In genomic region chr17:8176197-8176940, GRCh38 we compare ENCODE assay signal across 1 cellular context.
TF ChIP-seq lines count a peak whose summit lies in the region.

Gene TMEM107, minus strand, starts transcription at chr17:8176380. Its CDS starts 94 bp downstream, at chr17:8176286.

TF ChIP-seq in HepG2, 621 proteins besides CTCF, POLR2A, EP300 and RAD21 (continued from another document and continues in another):
- TF ChIP-seq, protein P1, sequence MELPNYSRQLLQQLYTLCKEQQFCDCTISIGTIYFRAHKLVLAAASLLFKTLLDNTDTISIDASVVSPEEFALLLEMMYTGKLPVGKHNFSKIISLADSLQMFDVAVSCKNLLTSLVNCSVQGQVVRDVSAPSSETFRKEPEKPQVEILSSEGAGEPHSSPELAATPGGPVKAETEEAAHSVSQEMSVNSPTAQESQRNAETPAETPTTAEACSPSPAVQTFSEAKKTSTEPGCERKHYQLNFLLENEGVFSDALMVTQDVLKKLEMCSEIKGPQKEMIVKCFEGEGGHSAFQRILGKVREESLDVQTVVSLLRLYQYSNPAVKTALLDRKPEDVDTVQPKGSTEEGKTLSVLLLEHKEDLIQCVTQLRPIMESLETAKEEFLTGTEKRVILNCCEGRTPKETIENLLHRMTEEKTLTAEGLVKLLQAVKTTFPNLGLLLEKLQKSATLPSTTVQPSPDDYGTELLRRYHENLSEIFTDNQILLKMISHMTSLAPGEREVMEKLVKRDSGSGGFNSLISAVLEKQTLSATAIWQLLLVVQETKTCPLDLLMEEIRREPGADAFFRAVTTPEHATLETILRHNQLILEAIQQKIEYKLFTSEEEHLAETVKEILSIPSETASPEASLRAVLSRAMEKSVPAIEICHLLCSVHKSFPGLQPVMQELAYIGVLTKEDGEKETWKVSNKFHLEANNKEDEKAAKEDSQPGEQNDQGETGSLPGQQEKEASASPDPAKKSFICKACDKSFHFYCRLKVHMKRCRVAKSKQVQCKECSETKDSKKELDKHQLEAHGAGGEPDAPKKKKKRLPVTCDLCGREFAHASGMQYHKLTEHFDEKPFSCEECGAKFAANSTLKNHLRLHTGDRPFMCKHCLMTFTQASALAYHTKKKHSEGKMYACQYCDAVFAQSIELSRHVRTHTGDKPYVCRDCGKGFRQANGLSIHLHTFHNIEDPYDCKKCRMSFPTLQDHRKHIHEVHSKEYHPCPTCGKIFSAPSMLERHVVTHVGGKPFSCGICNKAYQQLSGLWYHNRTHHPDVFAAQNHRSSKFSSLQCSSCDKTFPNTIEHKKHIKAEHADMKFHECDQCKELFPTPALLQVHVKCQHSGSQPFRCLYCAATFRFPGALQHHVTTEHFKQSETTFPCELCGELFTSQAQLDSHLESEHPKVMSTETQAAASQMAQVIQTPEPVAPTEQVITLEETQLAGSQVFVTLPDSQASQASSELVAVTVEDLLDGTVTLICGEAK (IDR thresholded peaks at IDR 0.05): no peak
- TF ChIP-seq, protein P1 (CRISPR knock-in tag; IDR thresholded peaks at IDR 0.05): 0 out of 2 replicates have a peak, but pooled peaks have one; percentile 36
- TF ChIP-seq NR1H2 (CRISPR knock-in tag; IDR thresholded peaks at IDR 0.05; ENCODE audit: borderline replicate concordance, low read depth) (no peak), YEATS2 (CRISPR knock-in tag; IDR thresholded peaks at IDR 0.05; ENCODE audit: borderline replicate concordance) (no peak; the same call in 1 of the 2 replicates), TCF12 (IDR thresholded peaks at IDR 0.05) (no peak), TCF12 (CRISPR knock-in tag; IDR thresholded peaks at IDR 0.05) (no peak), ZFX (CRISPR knock-in tag; IDR thresholded peaks at IDR 0.05; ENCODE audit: low read depth) (peak; percentile 84), PHF20 (CRISPR knock-in tag; IDR thresholded peaks at IDR 0.05) (0 out of 2 replicates have a peak, but pooled peaks have one; percentile 44), ARID2 (CRISPR knock-in tag; IDR thresholded peaks at IDR 0.05; ENCODE audit: borderline replicate concordance) (no peak), DR1 (CRISPR knock-in tag; IDR thresholded peaks at IDR 0.05) (0 out of 2 replicates have a peak, but pooled peaks have one; percentile 8), RFX3 (CRISPR knock-in tag; IDR thresholded peaks at IDR 0.05) (peak; percentile 94), ZNF776 (CRISPR knock-in tag; IDR thresholded peaks at IDR 0.05) (no peak), ARNT2 (CRISPR knock-in tag; IDR thresholded peaks at IDR 0.05; ENCODE audit: low read depth) (0 out of 2 replicates have a peak, but pooled peaks have one; percentile 16), ZNF430 (CRISPR knock-in tag; IDR thresholded peaks at IDR 0.05) (no peak), RBM22 (optimal IDR thresholded peaks at IDR 0.05; ENCODE audit: low read length) (peak; percentile 81), JUND (CRISPR knock-in tag; IDR thresholded peaks at IDR 0.05) (no peak), ZNF382 (CRISPR knock-in tag; IDR thresholded peaks at IDR 0.05; ENCODE audit: borderline replicate concordance) (no peak), SMYD3 (CRISPR knock-in tag; IDR thresholded peaks at IDR 0.05) (no peak), TMF1 (CRISPR knock-in tag; IDR thresholded peaks at IDR 0.05; ENCODE audit: low read depth) (0 out of 2 replicates have a peak, but pooled peaks have one; percentile 64), ZNF761 (CRISPR knock-in tag; conservative IDR thresholded peaks at IDR 0.05) (peak; percentile 78; the same call in 1 of the 2 replicates), ZNF589 (CRISPR knock-in tag; conservative IDR thresholded peaks at IDR 0.05) (no peak), ZNF777 (CRISPR knock-in tag; IDR thresholded peaks at IDR 0.05) (peak; percentile 48; the same call in 1 of the 2 replicates), ZFP62 (CRISPR knock-in tag; IDR thresholded peaks at IDR 0.05) (no peak), ZNF501 (CRISPR knock-in tag; IDR thresholded peaks at IDR 0.05) (peak; percentile 75; the same call in 1 of the 2 replicates), BRD4 (CRISPR knock-in tag; IDR thresholded peaks at IDR 0.05) (no peak), CCAR2 (optimal IDR thresholded peaks at IDR 0.05; ENCODE audit: low read depth, low read length) (no peak)
- TF ChIP-seq, protein P2, sequence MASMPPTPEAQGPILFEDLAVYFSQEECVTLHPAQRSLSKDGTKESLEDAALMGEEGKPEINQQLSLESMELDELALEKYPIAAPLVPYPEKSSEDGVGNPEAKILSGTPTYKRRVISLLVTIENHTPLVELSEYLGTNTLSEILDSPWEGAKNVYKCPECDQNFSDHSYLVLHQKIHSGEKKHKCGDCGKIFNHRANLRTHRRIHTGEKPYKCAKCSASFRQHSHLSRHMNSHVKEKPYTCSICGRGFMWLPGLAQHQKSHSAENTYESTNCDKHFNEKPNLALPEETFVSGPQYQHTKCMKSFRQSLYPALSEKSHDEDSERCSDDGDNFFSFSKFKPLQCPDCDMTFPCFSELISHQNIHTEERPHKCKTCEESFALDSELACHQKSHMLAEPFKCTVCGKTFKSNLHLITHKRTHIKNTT (CRISPR knock-in tag; IDR thresholded peaks at IDR 0.05): no peak
- TF ChIP-seq, protein P3, sequence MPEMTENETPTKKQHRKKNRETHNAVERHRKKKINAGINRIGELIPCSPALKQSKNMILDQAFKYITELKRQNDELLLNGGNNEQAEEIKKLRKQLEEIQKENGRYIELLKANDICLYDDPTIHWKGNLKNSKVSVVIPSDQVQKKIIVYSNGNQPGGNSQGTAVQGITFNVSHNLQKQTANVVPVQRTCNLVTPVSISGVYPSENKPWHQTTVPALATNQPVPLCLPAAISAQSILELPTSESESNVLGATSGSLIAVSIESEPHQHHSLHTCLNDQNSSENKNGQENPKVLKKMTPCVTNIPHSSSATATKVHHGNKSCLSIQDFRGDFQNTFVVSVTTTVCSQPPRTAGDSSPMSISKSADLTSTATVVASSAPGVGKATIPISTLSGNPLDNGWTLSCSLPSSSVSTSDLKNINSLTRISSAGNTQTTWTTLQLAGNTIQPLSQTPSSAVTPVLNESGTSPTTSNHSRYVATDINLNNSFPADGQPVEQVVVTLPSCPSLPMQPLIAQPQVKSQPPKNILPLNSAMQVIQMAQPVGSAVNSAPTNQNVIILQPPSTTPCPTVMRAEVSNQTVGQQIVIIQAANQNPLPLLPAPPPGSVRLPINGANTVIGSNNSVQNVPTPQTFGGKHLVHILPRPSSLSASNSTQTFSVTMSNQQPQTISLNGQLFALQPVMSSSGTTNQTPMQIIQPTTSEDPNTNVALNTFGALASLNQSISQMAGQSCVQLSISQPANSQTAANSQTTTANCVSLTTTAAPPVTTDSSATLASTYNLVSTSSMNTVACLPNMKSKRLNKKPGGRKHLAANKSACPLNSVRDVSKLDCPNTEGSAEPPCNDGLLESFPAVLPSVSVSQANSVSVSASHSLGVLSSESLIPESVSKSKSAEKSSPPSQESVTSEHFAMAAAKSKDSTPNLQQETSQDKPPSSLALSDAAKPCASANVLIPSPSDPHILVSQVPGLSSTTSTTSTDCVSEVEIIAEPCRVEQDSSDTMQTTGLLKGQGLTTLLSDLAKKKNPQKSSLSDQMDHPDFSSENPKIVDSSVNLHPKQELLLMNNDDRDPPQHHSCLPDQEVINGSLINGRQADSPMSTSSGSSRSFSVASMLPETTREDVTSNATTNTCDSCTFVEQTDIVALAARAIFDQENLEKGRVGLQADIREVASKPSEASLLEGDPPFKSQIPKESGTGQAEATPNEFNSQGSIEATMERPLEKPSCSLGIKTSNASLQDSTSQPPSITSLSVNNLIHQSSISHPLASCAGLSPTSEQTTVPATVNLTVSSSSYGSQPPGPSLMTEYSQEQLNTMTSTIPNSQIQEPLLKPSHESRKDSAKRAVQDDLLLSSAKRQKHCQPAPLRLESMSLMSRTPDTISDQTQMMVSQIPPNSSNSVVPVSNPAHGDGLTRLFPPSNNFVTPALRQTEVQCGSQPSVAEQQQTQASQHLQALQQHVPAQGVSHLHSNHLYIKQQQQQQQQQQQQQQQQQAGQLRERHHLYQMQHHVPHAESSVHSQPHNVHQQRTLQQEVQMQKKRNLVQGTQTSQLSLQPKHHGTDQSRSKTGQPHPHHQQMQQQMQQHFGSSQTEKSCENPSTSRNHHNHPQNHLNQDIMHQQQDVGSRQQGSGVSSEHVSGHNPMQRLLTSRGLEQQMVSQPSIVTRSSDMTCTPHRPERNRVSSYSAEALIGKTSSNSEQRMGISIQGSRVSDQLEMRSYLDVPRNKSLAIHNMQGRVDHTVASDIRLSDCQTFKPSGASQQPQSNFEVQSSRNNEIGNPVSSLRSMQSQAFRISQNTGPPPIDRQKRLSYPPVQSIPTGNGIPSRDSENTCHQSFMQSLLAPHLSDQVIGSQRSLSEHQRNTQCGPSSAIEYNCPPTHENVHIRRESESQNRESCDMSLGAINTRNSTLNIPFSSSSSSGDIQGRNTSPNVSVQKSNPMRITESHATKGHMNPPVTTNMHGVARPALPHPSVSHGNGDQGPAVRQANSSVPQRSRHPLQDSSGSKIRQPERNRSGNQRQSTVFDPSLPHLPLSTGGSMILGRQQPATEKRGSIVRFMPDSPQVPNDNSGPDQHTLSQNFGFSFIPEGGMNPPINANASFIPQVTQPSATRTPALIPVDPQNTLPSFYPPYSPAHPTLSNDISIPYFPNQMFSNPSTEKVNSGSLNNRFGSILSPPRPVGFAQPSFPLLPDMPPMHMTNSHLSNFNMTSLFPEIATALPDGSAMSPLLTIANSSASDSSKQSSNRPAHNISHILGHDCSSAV (CRISPR knock-in tag; IDR thresholded peaks at IDR 0.05; ENCODE audit: borderline replicate concordance): no peak
- TF ChIP-seq, protein P4, sequence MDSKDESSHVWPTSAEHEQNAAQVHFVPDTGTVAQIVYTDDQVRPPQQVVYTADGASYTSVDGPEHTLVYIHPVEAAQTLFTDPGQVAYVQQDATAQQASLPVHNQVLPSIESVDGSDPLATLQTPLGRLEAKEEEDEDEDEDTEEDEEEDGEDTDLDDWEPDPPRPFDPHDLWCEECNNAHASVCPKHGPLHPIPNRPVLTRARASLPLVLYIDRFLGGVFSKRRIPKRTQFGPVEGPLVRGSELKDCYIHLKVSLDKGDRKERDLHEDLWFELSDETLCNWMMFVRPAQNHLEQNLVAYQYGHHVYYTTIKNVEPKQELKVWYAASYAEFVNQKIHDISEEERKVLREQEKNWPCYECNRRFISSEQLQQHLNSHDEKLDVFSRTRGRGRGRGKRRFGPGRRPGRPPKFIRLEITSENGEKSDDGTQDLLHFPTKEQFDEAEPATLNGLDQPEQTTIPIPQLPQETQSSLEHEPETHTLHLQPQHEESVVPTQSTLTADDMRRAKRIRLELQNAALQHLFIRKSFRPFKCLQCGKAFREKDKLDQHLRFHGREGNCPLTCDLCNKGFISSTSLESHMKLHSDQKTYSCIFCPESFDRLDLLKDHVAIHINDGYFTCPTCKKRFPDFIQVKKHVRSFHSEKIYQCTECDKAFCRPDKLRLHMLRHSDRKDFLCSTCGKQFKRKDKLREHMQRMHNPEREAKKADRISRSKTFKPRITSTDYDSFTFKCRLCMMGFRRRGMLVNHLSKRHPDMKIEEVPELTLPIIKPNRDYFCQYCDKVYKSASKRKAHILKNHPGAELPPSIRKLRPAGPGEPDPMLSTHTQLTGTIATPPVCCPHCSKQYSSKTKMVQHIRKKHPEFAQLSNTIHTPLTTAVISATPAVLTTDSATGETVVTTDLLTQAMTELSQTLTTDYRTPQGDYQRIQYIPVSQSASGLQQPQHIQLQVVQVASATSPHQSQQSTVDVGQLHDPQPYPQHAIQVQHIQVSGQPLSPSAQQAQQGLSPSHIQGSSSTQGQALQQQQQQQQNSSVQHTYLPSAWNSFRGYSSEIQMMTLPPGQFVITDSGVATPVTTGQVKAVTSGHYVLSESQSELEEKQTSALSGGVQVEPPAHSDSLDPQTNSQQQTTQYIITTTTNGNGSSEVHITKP (CRISPR knock-in tag; IDR thresholded peaks at IDR 0.05; ENCODE audit: low read depth): no peak
- TF ChIP-seq, protein P5, sequence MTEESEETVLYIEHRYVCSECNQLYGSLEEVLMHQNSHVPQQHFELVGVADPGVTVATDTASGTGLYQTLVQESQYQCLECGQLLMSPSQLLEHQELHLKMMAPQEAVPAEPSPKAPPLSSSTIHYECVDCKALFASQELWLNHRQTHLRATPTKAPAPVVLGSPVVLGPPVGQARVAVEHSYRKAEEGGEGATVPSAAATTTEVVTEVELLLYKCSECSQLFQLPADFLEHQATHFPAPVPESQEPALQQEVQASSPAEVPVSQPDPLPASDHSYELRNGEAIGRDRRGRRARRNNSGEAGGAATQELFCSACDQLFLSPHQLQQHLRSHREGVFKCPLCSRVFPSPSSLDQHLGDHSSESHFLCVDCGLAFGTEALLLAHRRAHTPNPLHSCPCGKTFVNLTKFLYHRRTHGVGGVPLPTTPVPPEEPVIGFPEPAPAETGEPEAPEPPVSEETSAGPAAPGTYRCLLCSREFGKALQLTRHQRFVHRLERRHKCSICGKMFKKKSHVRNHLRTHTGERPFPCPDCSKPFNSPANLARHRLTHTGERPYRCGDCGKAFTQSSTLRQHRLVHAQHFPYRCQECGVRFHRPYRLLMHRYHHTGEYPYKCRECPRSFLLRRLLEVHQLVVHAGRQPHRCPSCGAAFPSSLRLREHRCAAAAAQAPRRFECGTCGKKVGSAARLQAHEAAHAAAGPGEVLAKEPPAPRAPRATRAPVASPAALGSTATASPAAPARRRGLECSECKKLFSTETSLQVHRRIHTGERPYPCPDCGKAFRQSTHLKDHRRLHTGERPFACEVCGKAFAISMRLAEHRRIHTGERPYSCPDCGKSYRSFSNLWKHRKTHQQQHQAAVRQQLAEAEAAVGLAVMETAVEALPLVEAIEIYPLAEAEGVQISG (CRISPR knock-in tag; IDR thresholded peaks at IDR 0.05): no peak
- TF ChIP-seq, protein P6, sequence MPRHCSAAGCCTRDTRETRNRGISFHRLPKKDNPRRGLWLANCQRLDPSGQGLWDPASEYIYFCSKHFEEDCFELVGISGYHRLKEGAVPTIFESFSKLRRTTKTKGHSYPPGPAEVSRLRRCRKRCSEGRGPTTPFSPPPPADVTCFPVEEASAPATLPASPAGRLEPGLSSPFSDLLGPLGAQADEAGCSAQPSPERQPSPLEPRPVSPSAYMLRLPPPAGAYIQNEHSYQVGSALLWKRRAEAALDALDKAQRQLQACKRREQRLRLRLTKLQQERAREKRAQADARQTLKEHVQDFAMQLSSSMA (CRISPR knock-in tag; IDR thresholded peaks at IDR 0.05): peak; percentile 30; the same call in 1 of the 2 replicates
